Comparison of ENCODE assay signal across 13 cellular contexts in the genomic region with DNA sequence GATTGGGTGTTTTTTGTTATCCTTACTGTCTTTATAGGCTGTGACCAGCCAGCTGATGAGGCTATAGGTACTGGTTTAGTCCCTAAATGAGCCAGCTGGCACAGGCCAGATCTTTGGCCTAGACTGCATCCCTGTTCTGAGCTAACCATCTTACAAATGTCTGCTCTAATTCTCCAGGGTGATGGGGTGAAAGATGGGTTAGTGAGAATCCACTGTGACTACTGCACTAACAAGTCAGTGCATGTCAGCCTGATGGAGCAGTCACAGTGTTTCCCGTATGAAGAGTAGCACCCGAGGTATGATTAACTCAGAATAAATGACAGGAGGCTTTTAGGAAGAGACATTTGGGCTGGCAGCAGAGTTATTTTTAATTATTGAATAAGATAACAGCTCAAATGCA.
"Had no signal": no experiment of that assay in that cellular context is flagged by ENCODE, and none has a peak within 500 bp of the region (broad histone marks: within the 10 kb centered on the region; RNA-seq: fewer than 3 reads in every experiment).

No MANE protein-coding gene starts in this region.

- H3K27me3 Mint-ChIP-seq: stimulated activated naive CD8-positive, alpha-beta T cell treated with anti-CD3 and anti-CD28 coated beads, Interleukin-15, amount 100 ng/mL, for 72 hours had no signal

- H3K4me1 ChIP-seq: colonic mucosa, neural progenitor cell had no signal

- H3K4me3 ChIP-seq: colonic mucosa, gastroesophageal sphincter, neural progenitor cell, ovary, thoracic aorta had no signal

- ATAC-seq: gastroesophageal sphincter; stimulated activated naive CD8-positive, alpha-beta T cell treated with anti-CD3 and anti-CD28 coated beads, Interleukin-15, amount 100 ng/mL, for 72 hours had no signal

- H3K9ac ChIP-seq: neural progenitor cell had no signal

- H3K9me3 ChIP-seq: colonic mucosa, gastroesophageal sphincter, ovary, thoracic aorta had no signal

- H3K36me3 Mint-ChIP-seq: activated CD4-positive, alpha-beta memory T cell treated with anti-CD3 and anti-CD28 coated beads for 36 hours had no signal

- H3K36me3 ChIP-seq: colonic mucosa, gastroesophageal sphincter, ovary, thoracic aorta had no signal

- H2AFZ ChIP-seq: neural progenitor cell had no signal

- H3K9me3 Mint-ChIP-seq: activated CD4-positive, alpha-beta memory T cell treated with anti-CD3 and anti-CD28 coated beads for 36 hours; neural progenitor cell; stimulated activated naive CD8-positive, alpha-beta T cell treated with anti-CD3 and anti-CD28 coated beads, Interleukin-15, amount 100 ng/mL, for 72 hours had no signal

- H3K4me3 Mint-ChIP-seq: activated CD4-positive, alpha-beta memory T cell treated with anti-CD3 and anti-CD28 coated beads for 36 hours; neural progenitor cell; stimulated activated naive CD8-positive, alpha-beta T cell treated with anti-CD3 and anti-CD28 coated beads, Interleukin-15, amount 100 ng/mL, for 72 hours had no signal

- H3K27ac Mint-ChIP-seq: activated CD4-positive, alpha-beta memory T cell treated with anti-CD3 and anti-CD28 coated beads for 36 hours; neural progenitor cell; stimulated activated naive CD8-positive, alpha-beta T cell treated with anti-CD3 and anti-CD28 coated beads, Interleukin-15, amount 100 ng/mL, for 72 hours had no signal

- DNase-seq: activated CD4-positive, alpha-beta memory T cell treated with anti-CD3 and anti-CD28 coated beads for 36 hours; activated CD4-positive, alpha-beta T cell treated with anti-CD3 and anti-CD28 coated beads for 1 hour; activated T-cell treated with anti-CD3 and anti-CD28 coated beads, Interleukin-2, amount 50 U/mL, for 48 hours; aorta; colonic mucosa; kidney glomerular epithelial cell; ovary; stimulated activated CD4-positive, alpha-beta T cell treated with anti-CD3 and anti-CD28 coated beads, Interleukin-4, amount 100 ng/mL, for 4 hours; stimulated activated naive CD8-positive, alpha-beta T cell treated with anti-CD3 and anti-CD28 coated beads, Interleukin-15, amount 100 ng/mL, for 72 hours; T-helper 2 cell had no signal

- H3K27ac ChIP-seq: colonic mucosa, gastroesophageal sphincter, neural progenitor cell, ovary, thoracic aorta had no signal

- H3K4me1 Mint-ChIP-seq: stimulated activated naive CD8-positive, alpha-beta T cell treated with anti-CD3 and anti-CD28 coated beads, Interleukin-15, amount 100 ng/mL, for 72 hours had no signal

- H3K27me3 ChIP-seq: colonic mucosa, gastroesophageal sphincter, neural progenitor cell, ovary had no signal

- H3K4me2 ChIP-seq: neural progenitor cell had no signal
